ENCODE assay signal across 13 cellular contexts in the genomic region with DNA sequence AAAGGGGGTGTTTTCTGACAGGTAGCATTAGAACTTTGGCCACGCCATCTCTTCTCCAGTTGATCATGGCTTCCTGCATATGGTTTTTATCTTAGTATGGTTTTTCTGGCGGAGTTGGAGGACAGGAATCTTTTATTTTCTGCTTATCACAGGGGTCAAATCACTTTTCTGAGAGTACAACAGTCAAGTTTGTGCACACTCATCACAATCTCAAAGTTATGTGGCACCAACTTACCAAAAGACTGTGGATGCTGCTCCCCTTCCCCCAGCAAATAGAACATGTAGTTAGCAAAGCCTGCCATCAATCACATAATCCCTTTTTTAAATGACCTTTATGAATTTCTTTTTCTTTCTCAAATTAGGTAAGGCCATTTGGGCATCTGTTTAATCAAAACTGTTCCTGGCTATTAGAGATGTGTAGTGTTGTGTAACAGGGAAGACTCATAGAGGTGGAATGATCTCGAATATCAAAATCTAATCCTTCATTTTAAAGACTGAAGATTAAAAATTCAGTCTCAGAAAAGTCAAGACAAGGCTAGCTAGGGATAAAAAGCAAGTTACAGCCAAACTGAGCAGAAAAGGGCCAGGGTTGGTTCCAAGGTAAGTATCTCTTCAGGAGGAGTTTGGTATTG. TPM values are rescaled to one million over a fixed set of nuclear protein-coding genes. Genes with fewer than 3 reads are reported as not detected.
DNase-seq lines count a peak whose midpoint lies in the region; ATAC-seq and TF ChIP-seq lines count a peak whose summit lies in the region.
"Had no signal": no experiment of that assay in that cellular context is flagged by ENCODE, and none has a peak within 500 bp of the region (broad histone marks: within the 10 kb centered on the region; RNA-seq: fewer than 3 reads in every experiment).

No MANE protein-coding gene starts in this region.

- H4K8ac ChIP-seq in IMR-90 (ENCODE audit: low read depth in 2 of 2, low read length in 2 of 2) = no peak overlapping the region

- no peak for TF ChIP-seq CTCF in IMR-90 (conservative IDR thresholded peaks at IDR 0.05; ENCODE audit: low read depth, low read length)
- TF ChIP-seq CTCF in fibroblast of mammary gland (conservative IDR thresholded peaks at IDR 0.05; ENCODE audit: control insufficient read depth, insufficient read depth, low read depth, low read length) = no peak
- TF ChIP-seq CTCF in osteocyte (IDR thresholded peaks at IDR 0.05) = no peak

- H3K14ac ChIP-seq in IMR-90 (replicated peaks; ENCODE audit: low read depth, low read length) = no peak overlapping the region

- no peak overlapping the region for H3K27ac Mint-ChIP-seq in osteocyte (ENCODE audit: unreplicated experiment)
- H3K27ac Mint-ChIP-seq: CD4-positive, alpha-beta T cell; H9 had no signal

- ATAC-seq in IMR-90 (ENCODE audit: low read depth) = no peak

- no peak overlapping the region for H3K4me3 Mint-ChIP-seq in osteocyte (ENCODE audit: unreplicated experiment)
- H3K4me3 Mint-ChIP-seq: CD4-positive, alpha-beta T cell; H9 had no signal

- dilution Hi-C loops in IMR-90 (cut with HindIII; ENCODE audit: low sequenced_read_pairs, unreplicated experiment) = loop anchor here (25.0 kb wide), 1 partner anchor 199 kb away; no protein-coding TSS in a partner anchor

- peaks cover 5% of the 10 kb centered on the region; the same call in 1 of the 2 replicates for H3K9me1 ChIP-seq in IMR-90 (ENCODE audit: insufficient read depth, low read length)

- H3K27me3 Mint-ChIP-seq in osteocyte (ENCODE audit: unreplicated experiment) = peaks cover 28% of the 10 kb centered on the region

- H4K20me1 ChIP-seq in BLaER1 treated with 17β-estradiol and CSF1 and Interleukin-3, amounts not matched to agents 10 nM and 100 nM = peaks cover 0 to 21% (median 6%) of the 10 kb centered on the region in 11 experiments; a peak in 9 of 22 replicates
- H4K20me1 ChIP-seq in IMR-90 (ENCODE audit: insufficient read depth, low read length) = no peaks in the 10 kb centered on the region

- no TSS peak for BruUV-seq in IMR-90 (replicated peaks; lab: Mats Ljungman, UMichigan)

- H2AFZ ChIP-seq in IMR-90 (replicated peaks; ENCODE audit: low read length, poor library complexity) = no peak overlapping the region

- H3K79me1 ChIP-seq in IMR-90 (ENCODE audit: low read depth in 1 of 2, low read length in 2 of 2) = no peaks in the 10 kb centered on the region

- peak overlapping the region; percentile 42; the same call in 1 of the 2 replicates for H3K18ac ChIP-seq in IMR-90 (ENCODE audit: low read depth, low read length)

- no peaks in the 10 kb centered on the region for H3K9me3 Mint-ChIP-seq in osteocyte (ENCODE audit: unreplicated experiment)
- H3K9me3 Mint-ChIP-seq: CD4-positive, alpha-beta T cell; H9 had no signal

- H3K4me1 Mint-ChIP-seq in osteocyte (ENCODE audit: unreplicated experiment) = peaks cover 18% of the 10 kb centered on the region

- peaks cover 0 to 25% (median 20%) of the 10 kb centered on the region in 11 experiments; a peak in 16 of 22 replicates for H3K36me3 ChIP-seq in BLaER1 treated with 17β-estradiol and CSF1 and Interleukin-3, amounts not matched to agents 10 nM and 100 nM
- H3K36me3 ChIP-seq in IMR-90 (ENCODE audit: control insufficient read depth, insufficient read depth, low read length) = no peaks in the 10 kb centered on the region; the same call in 1 of the 2 replicates

- CTCF ChIA-PET in IMR-90 (lab: Yijun Ruan, JAX) = no interaction called here

- H2BK20ac ChIP-seq in IMR-90 (ENCODE audit: low read depth, low read length) = no peak overlapping the region

- no peak overlapping the region for H3K4ac ChIP-seq in IMR-90 (ENCODE audit: low read depth, low read length)

- intact Hi-C loops in IMR-90 (cut with micrococcal nuclease) = no loop called here

- no peak overlapping the region for H2AK9ac ChIP-seq in IMR-90 (replicated peaks; ENCODE audit: low read depth, low read length, poor library complexity)

- H3K4me3 ChIP-seq in BLaER1 treated with 17β-estradiol and CSF1 and Interleukin-3, amounts not matched to agents 10 nM and 100 nM = no peak overlapping the region
- no peak overlapping the region for H3K4me3 ChIP-seq in IMR-90 (ENCODE audit: insufficient read depth, low read depth, low read length)
- no peak overlapping the region for H3K4me3 ChIP-seq in fibroblast of mammary gland (ENCODE audit: control insufficient read depth, low read depth, low read length)

- no peak overlapping the region for H3K23ac ChIP-seq in IMR-90 (ENCODE audit: low read depth, low read length)

- in situ Hi-C loops in IMR-90 (cut with MboI; ENCODE audit: low sequenced_read_pairs) = loop anchor here (5.0 kb wide), 2 partner anchors 179 to 269 kb away; no protein-coding TSS in a partner anchor

- H4K91ac ChIP-seq in IMR-90 (ENCODE audit: insufficient read depth, low read depth, low read length) = no peak overlapping the region

- DNase-seq in IMR-90 (peak; percentile 46), fibroblast of mammary gland (ENCODE audit: low read depth) (peak; percentile 28), osteocyte (ENCODE audit: extremely low spot score, unreplicated experiment) (no peak), RPMI8226 (no peak)
- DNase-seq in activated CD4-positive, alpha-beta T cell treated with anti-CD3 and anti-CD28 coated beads, Interleukin-2, amount 50 U/mL, for 48 hours = no peak
- DNase-seq in central memory CD4-positive, alpha-beta T cell = no peak
- DNase-seq: CD4-positive, alpha-beta T cell; DMS79 treated with DMSO at 0.1 percent for 48 hours; EL; GOT3; H9 had no signal

- no peak overlapping the region for H2BK120ac ChIP-seq in IMR-90 (ENCODE audit: low read depth, low read length)

- H3K4me1 ChIP-seq in BLaER1 treated with 17β-estradiol and CSF1 and Interleukin-3, amounts not matched to agents 10 nM and 100 nM = peaks cover 40 to 59% (median 45%) of the 10 kb centered on the region in 10 experiments
- peaks cover 10% of the 10 kb centered on the region; the same call in 1 of the 2 replicates for H3K4me1 ChIP-seq in IMR-90 (ENCODE audit: control insufficient read depth, insufficient read depth, low read length)

- H3K27me3 ChIP-seq in BLaER1 treated with 17β-estradiol and CSF1 and Interleukin-3, amounts not matched to agents 10 nM and 100 nM = peaks cover 0 to 47% (median 38%) of the 10 kb centered on the region in 11 experiments; a peak in 20 of 22 replicates
- peaks cover 8% of the 10 kb centered on the region for H3K27me3 ChIP-seq in IMR-90 (ENCODE audit: control insufficient read depth, insufficient read depth, low read length)

- H3K4me2 ChIP-seq in BLaER1 treated with 17β-estradiol and CSF1 and Interleukin-3, amounts not matched to agents 10 nM and 100 nM = peak overlapping the region in 10 of 11 experiments; percentile 63 to 100 (median 87); a peak in 16 of 22 replicates
- H3K4me2 ChIP-seq in IMR-90 (ENCODE audit: low read depth, low read length) = no peak overlapping the region

- H3K9me3 ChIP-seq in BLaER1 treated with 17β-estradiol and CSF1 and Interleukin-3, amounts not matched to agents 10 nM and 100 nM (replicated peaks in 1 of 11) = no peaks in the 10 kb centered on the region
- H3K9me3 ChIP-seq in IMR-90 (ENCODE audit: control insufficient read depth, insufficient read depth, low read length) = no peaks in the 10 kb centered on the region

- peak overlapping the region in 2 of 11 experiments; percentile 19 to 37; a peak in 1 of 22 replicates for H3K27ac ChIP-seq in BLaER1 treated with 17β-estradiol and CSF1 and Interleukin-3, amounts not matched to agents 10 nM and 100 nM
- H3K27ac ChIP-seq in IMR-90 (ENCODE audit: insufficient read depth, low read length) = no peak overlapping the region

- TF ChIP-seq POLR2A in IMR-90 (IDR thresholded peaks at IDR 0.05; ENCODE audit: low read depth, low read length) = no peak

- POLR2A ChIA-PET in IMR-90 (lab: Charles Lee; ENCODE audit: unreplicated experiment) = interaction anchor here (0.6 kb wide), 1 partner anchor 220 kb away, joined by 3 read pairs; the partner anchor contains the start of gene FAS

- no peak overlapping the region for H3K56ac ChIP-seq in IMR-90 (ENCODE audit: extremely low read depth, insufficient read depth, low read length)

- H3K36me3 Mint-ChIP-seq in osteocyte (ENCODE audit: unreplicated experiment) = peaks cover 4% of the 10 kb centered on the region

- H2BK5ac ChIP-seq in IMR-90 (ENCODE audit: low read depth, low read length, poor library complexity, severe bottlenecking) = no peak overlapping the region

- H2BK15ac ChIP-seq in IMR-90 (ENCODE audit: low read depth, low read length) = no peak overlapping the region

- H3K9ac ChIP-seq in BLaER1 treated with 17β-estradiol and CSF1 and Interleukin-3, amounts not matched to agents 10 nM and 100 nM = no peak overlapping the region
- H3K9ac ChIP-seq in IMR-90 (ENCODE audit: low read depth, low read length) = no peak overlapping the region

- H2AK5ac ChIP-seq in IMR-90 (ENCODE audit: low read depth, low read length) = no peak overlapping the region

- WGBS in IMR-90 (ENCODE audit: extremely low coverage in 2 of 2, insufficient read length in 1 of 2), 2 experiments = no CpG with 5 or more reads among the region's 3 CpGs

- H4K5ac ChIP-seq in IMR-90 (ENCODE audit: low read depth, low read length) = no peak overlapping the region

- no peak for TF ChIP-seq RAD21 in IMR-90 (IDR thresholded peaks at IDR 0.05; ENCODE audit: low read length)

TF ChIP-seq in IMR-90, 13 proteins besides CTCF, POLR2A, EP300 and RAD21 (continues in another document):
- TF ChIP-seq CEBPB (IDR thresholded peaks at IDR 0.05; ENCODE audit: low read depth, low read length) (peak; percentile 59), MXI1 (IDR thresholded peaks at IDR 0.05; ENCODE audit: borderline replicate concordance, low read depth, low read length) (no peak), MAFK (IDR thresholded peaks at IDR 0.05; ENCODE audit: low read depth, low read length) (peak; percentile 51; the same call in 1 of the 2 replicates)

RNA-seq across cellular contexts. Expression of gene CH25H, which starts 3.8 kb away (rescaled TPM):
- total RNA-seq in IMR-90 (2012; rRNA removed) = 0.18 TPM in 1 of 2 replicates, not detected in the other
- 0.12 and 0.19 TPM in 2 replicates for polyA plus RNA-seq in IMR-90 (2012; rRNA removed)
- 0.38 TPM in 1 of 2 replicates, not detected in the other for polyA plus RNA-seq in IMR-90 (2012; cell fraction: cytosol; rRNA removed)
- polyA plus RNA-seq in IMR-90 (2012; cell fraction: nucleus; rRNA removed; ENCODE audit: low replicate concordance) = 0.09 and 0.15 TPM in 2 replicates
- not detected in 2 replicates for total RNA-seq in osteocyte
- total RNA-seq: HT1080 had no signal

RNA-seq across cellular contexts. Expression of gene LIPA, which starts 40.7 kb away (rescaled TPM):
- total RNA-seq in IMR-90 (2012; rRNA removed) = 31.9 and 32.5 TPM in 2 replicates
- 16.7 and 23.1 TPM in 2 replicates for polyA plus RNA-seq in IMR-90 (2012; rRNA removed)
- polyA plus RNA-seq in IMR-90 (2012; cell fraction: cytosol; rRNA removed) = 4.7 and 8.1 TPM in 2 replicates
- polyA plus RNA-seq in IMR-90 (2012; cell fraction: nucleus; rRNA removed; ENCODE audit: low replicate concordance) = 1.4 and 12.3 TPM in 2 replicates
- 36.9 and 42.2 TPM in 2 replicates for total RNA-seq in osteocyte

Comparison
In these comparisons a context has a peak if more than half of its experiments do, and no peak if none do; other contexts are left out.
1. DNase-seq: peak in IMR-90 (single experiment) and fibroblast of mammary gland (single experiment); none in activated CD4-positive, alpha-beta T cell treated with anti-CD3 and anti-CD28 coated beads, Interleukin-2, amount 50 U/mL, for 48 hours (0 of 2), osteocyte (single experiment), central memory CD4-positive, alpha-beta T cell (single experiment) and RPMI8226 (single experiment).